In the genomic region with DNA sequence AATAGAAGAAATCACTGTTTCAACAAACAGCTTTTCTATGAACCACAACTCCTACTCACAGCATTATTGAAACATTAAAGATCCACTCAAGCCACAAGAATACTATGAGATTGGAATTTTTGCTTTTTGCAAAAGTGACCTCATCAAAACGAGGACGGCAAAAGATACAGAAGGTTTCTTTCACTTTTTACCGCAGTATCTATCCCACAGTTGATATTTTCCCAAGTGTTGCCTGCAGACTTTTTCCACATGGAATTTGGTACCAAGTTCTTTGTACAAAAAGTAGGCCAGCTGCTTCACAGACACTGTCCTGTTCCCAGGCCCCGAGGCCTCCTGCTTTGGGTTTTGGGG, we compare ENCODE assay signal across 22 cellular contexts.
DNase-seq lines count a peak whose midpoint lies in the region; ATAC-seq and TF ChIP-seq lines count a peak whose summit lies in the region.
"Had no signal": no experiment of that assay in that cellular context is flagged by ENCODE, and none has a peak within 500 bp of the region (broad histone marks: within the 10 kb centered on the region; RNA-seq: fewer than 3 reads in every experiment).

No MANE protein-coding gene starts in this region.

- H2BK120ac ChIP-seq in IMR-90 (ENCODE audit: low read depth, low read length) = no peak overlapping the region

- dilution Hi-C loops in IMR-90 (cut with HindIII; ENCODE audit: low sequenced_read_pairs, unreplicated experiment) = no loop called here

- DNase-seq in AG10803 (ENCODE audit: low read depth) (peak; percentile 32), IMR-90 (peak; percentile 8), endothelial cell (ENCODE audit: low spot score) (no peak), nephron progenitor cell (no peak)
- DNase-seq in stimulated activated naive B cell treated with anti-CD40 and anti-IgM and Interleukin-4, amounts not matched to agents 10 μg/mL and 1 μg/mL and 100 μg/mL, for 72 hours = no peak
- DNase-seq: AML-193; CD4-positive, alpha-beta T cell; KBM-7; MG63; NCI-H1105 treated with DMSO at 0.1 percent for 48 hours; NCI-H146; NCI-H1930; NCI-H2107; NCI-H524 treated with DMSO at 0.1 percent for 48 hours; NCI-H774; PC-3; SJCRH30 had no signal

- ATAC-seq in IMR-90 (ENCODE audit: low read depth) (no peak), GM18907 (IDR thresholded peaks at IDR 0.05; ENCODE audit: unreplicated experiment) (no peak), GM18858 (IDR thresholded peaks at IDR 0.05; ENCODE audit: unreplicated experiment) (no peak)
- ATAC-seq in stimulated activated naive B cell treated with anti-CD40 and anti-IgM and Interleukin-4, amounts not matched to agents 10 μg/mL and 1 μg/mL and 100 μg/mL, for 72 hours (replicated peaks) = no peak
- ATAC-seq: GM12878, PC-3, Right ventricle myocardium inferior had no signal

- H3K36me3 ChIP-seq in IMR-90 (ENCODE audit: control insufficient read depth, insufficient read depth, low read length) = no peaks in the 10 kb centered on the region
- H3K36me3 ChIP-seq: MG63, SJCRH30 had no signal

- no peak overlapping the region for H3K18ac ChIP-seq in IMR-90 (ENCODE audit: low read depth, low read length)

- H3K9me3 Mint-ChIP-seq in endothelial cell (ENCODE audit: unreplicated experiment) = no peaks in the 10 kb centered on the region
- no peaks in the 10 kb centered on the region for H3K9me3 Mint-ChIP-seq in nephron progenitor cell
- H3K9me3 Mint-ChIP-seq in stimulated activated naive B cell treated with anti-CD40 and anti-IgM and Interleukin-4, amounts not matched to agents 10 μg/mL and 1 μg/mL and 100 μg/mL, for 72 hours = no peaks in the 10 kb centered on the region
- H3K9me3 Mint-ChIP-seq: CD4-positive, alpha-beta T cell had no signal

- no peak overlapping the region for H2BK15ac ChIP-seq in IMR-90 (ENCODE audit: low read depth, low read length)

- H4K20me1 ChIP-seq in IMR-90 (ENCODE audit: insufficient read depth, low read length) = peaks cover 10% of the 10 kb centered on the region; the same call in 1 of the 2 replicates

- peaks cover 5% of the 10 kb centered on the region; the same call in 1 of the 2 replicates for H3K9me1 ChIP-seq in IMR-90 (ENCODE audit: insufficient read depth, low read length)

- no peak overlapping the region for H3K4ac ChIP-seq in IMR-90 (ENCODE audit: low read depth, low read length)

- H3K4me3 Mint-ChIP-seq in endothelial cell (ENCODE audit: unreplicated experiment) = peak overlapping the region; percentile 14
- H3K4me3 Mint-ChIP-seq in nephron progenitor cell = no peak overlapping the region
- no peak overlapping the region for H3K4me3 Mint-ChIP-seq in stimulated activated naive B cell treated with anti-CD40 and anti-IgM and Interleukin-4, amounts not matched to agents 10 μg/mL and 1 μg/mL and 100 μg/mL, for 72 hours
- H3K4me3 Mint-ChIP-seq: CD4-positive, alpha-beta T cell had no signal

- no peak overlapping the region for H4K91ac ChIP-seq in IMR-90 (ENCODE audit: insufficient read depth, low read depth, low read length)

- TF ChIP-seq RAD21 in IMR-90 (IDR thresholded peaks at IDR 0.05; ENCODE audit: low read length) = no peak

- in situ Hi-C loops in IMR-90 (cut with MboI; ENCODE audit: low sequenced_read_pairs) = no loop called here

- no peak overlapping the region for H3K14ac ChIP-seq in IMR-90 (replicated peaks; ENCODE audit: low read depth, low read length)

- TF ChIP-seq CTCF in AG10803 (conservative IDR thresholded peaks at IDR 0.05; ENCODE audit: low read length) = no peak
- TF ChIP-seq CTCF in IMR-90 (conservative IDR thresholded peaks at IDR 0.05; ENCODE audit: low read depth, low read length) = no peak
- no peak for TF ChIP-seq CTCF in endothelial cell (IDR thresholded peaks at IDR 0.05; ENCODE audit: unreplicated experiment)
- TF ChIP-seq CTCF in nephron progenitor cell (IDR thresholded peaks at IDR 0.05) = no peak

- no peak overlapping the region for H2BK5ac ChIP-seq in IMR-90 (ENCODE audit: low read depth, low read length, poor library complexity, severe bottlenecking)

- H2AK9ac ChIP-seq in IMR-90 (replicated peaks; ENCODE audit: low read depth, low read length, poor library complexity) = no peak overlapping the region

- H3K23ac ChIP-seq in IMR-90 (ENCODE audit: low read depth, low read length) = no peak overlapping the region

- no TSS peak for BruUV-seq in IMR-90 (replicated peaks; lab: Mats Ljungman, UMichigan)

- no peaks in the 10 kb centered on the region for H3K27me3 ChIP-seq in IMR-90 (ENCODE audit: control insufficient read depth, insufficient read depth, low read length)
- H3K27me3 ChIP-seq: BLaER1 treated with 17β-estradiol and CSF1 and Interleukin-3, amounts not matched to agents 10 nM and 100 nM; MG63; SJCRH30 had no signal

- H3K27ac ChIP-seq in IMR-90 (ENCODE audit: insufficient read depth, low read length) = no peak overlapping the region
- H3K27ac ChIP-seq: BLaER1 treated with 17β-estradiol and CSF1 and Interleukin-3, amounts not matched to agents 10 nM and 100 nM; SJCRH30 had no signal

- H3K4me2 ChIP-seq in IMR-90 (ENCODE audit: low read depth, low read length) = no peak overlapping the region

- no CpG with 5 or more reads among the region's 4 CpGs for WGBS in IMR-90 (ENCODE audit: extremely low coverage in 2 of 2, insufficient read length in 1 of 2), 2 experiments

- H3K4me1 Mint-ChIP-seq in endothelial cell (ENCODE audit: unreplicated experiment) (peaks cover 29% of the 10 kb centered on the region), nephron progenitor cell (peaks cover 80% of the 10 kb centered on the region)
- peaks cover 54 to 73% of the 10 kb centered on the region in 2 donors for H3K4me1 Mint-ChIP-seq in stimulated activated naive B cell treated with anti-CD40 and anti-IgM and Interleukin-4, amounts not matched to agents 10 μg/mL and 1 μg/mL and 100 μg/mL, for 72 hours

- POLR2A ChIA-PET in IMR-90 (lab: Charles Lee; ENCODE audit: unreplicated experiment) = no interaction called here

- CTCF ChIA-PET in IMR-90 (lab: Yijun Ruan, JAX) = no interaction called here

- H2AFZ ChIP-seq in IMR-90 (replicated peaks; ENCODE audit: low read length, poor library complexity) = no peak overlapping the region

- H3K9ac ChIP-seq in IMR-90 (ENCODE audit: low read depth, low read length) = no peak overlapping the region
- H3K9ac ChIP-seq: BLaER1 treated with 17β-estradiol and CSF1 and Interleukin-3, amounts not matched to agents 10 nM and 100 nM had no signal

- no peak overlapping the region for H3K4me3 ChIP-seq in AG10803 (ENCODE audit: low read length)
- H3K4me3 ChIP-seq in IMR-90 (ENCODE audit: insufficient read depth, low read depth, low read length) = no peak overlapping the region
- H3K4me3 ChIP-seq: BLaER1 treated with 17β-estradiol and CSF1 and Interleukin-3, amounts not matched to agents 10 nM and 100 nM; GM12878; MG63; SJCRH30 had no signal

- no peak overlapping the region for H3K56ac ChIP-seq in IMR-90 (ENCODE audit: extremely low read depth, insufficient read depth, low read length)

- H3K4me1 ChIP-seq in IMR-90 (ENCODE audit: control insufficient read depth, insufficient read depth, low read length) = peaks cover 3% of the 10 kb centered on the region
- H3K4me1 ChIP-seq: SJCRH30 had no signal

- H3K79me1 ChIP-seq in IMR-90 (ENCODE audit: low read depth in 1 of 2, low read length in 2 of 2) = peaks cover 8 to 12% of the 10 kb centered on the region in 2 experiments

- no peak overlapping the region for H2BK20ac ChIP-seq in IMR-90 (ENCODE audit: low read depth, low read length)

- H3K27ac Mint-ChIP-seq in endothelial cell (ENCODE audit: unreplicated experiment) (no peak overlapping the region), nephron progenitor cell (peak overlapping the region; percentile 17)
- no peak overlapping the region for H3K27ac Mint-ChIP-seq in stimulated activated naive B cell treated with anti-CD40 and anti-IgM and Interleukin-4, amounts not matched to agents 10 μg/mL and 1 μg/mL and 100 μg/mL, for 72 hours
- H3K27ac Mint-ChIP-seq: CD4-positive, alpha-beta T cell had no signal

- H3K27me3 Mint-ChIP-seq in endothelial cell (ENCODE audit: unreplicated experiment) (peaks cover 2% of the 10 kb centered on the region), nephron progenitor cell (ENCODE audit: low read depth, poor library complexity) (peaks cover 4% of the 10 kb centered on the region)
- H3K27me3 Mint-ChIP-seq in stimulated activated naive B cell treated with anti-CD40 and anti-IgM and Interleukin-4, amounts not matched to agents 10 μg/mL and 1 μg/mL and 100 μg/mL, for 72 hours = no peaks in the 10 kb centered on the region
- H3K27me3 Mint-ChIP-seq: CD4-positive, alpha-beta T cell had no signal

- no peak overlapping the region for H4K5ac ChIP-seq in IMR-90 (ENCODE audit: low read depth, low read length)

- no peak for TF ChIP-seq POLR2A in IMR-90 (IDR thresholded peaks at IDR 0.05; ENCODE audit: low read depth, low read length)

- intact Hi-C loops in IMR-90 (cut with micrococcal nuclease) = loop anchor here (10.0 kb wide), 1 partner anchor 172 kb away; no protein-coding TSS in a partner anchor

- H3K9me3 ChIP-seq in IMR-90 (ENCODE audit: control insufficient read depth, insufficient read depth, low read length) = no peaks in the 10 kb centered on the region
- H3K9me3 ChIP-seq: BLaER1 treated with 17β-estradiol and CSF1 and Interleukin-3, amounts not matched to agents 10 nM and 100 nM; MG63; SJCRH30 had no signal

- H2AK5ac ChIP-seq in IMR-90 (ENCODE audit: low read depth, low read length) = no peak overlapping the region

- H3K36me3 Mint-ChIP-seq in endothelial cell (ENCODE audit: low read depth, unreplicated experiment) (peaks cover 5% of the 10 kb centered on the region), nephron progenitor cell (ENCODE audit: low read depth) (no peaks in the 10 kb centered on the region)
- H3K36me3 Mint-ChIP-seq in stimulated activated naive B cell treated with anti-CD40 and anti-IgM and Interleukin-4, amounts not matched to agents 10 μg/mL and 1 μg/mL and 100 μg/mL, for 72 hours = peaks cover 26 to 33% of the 10 kb centered on the region in 2 donors

- H4K8ac ChIP-seq in IMR-90 (ENCODE audit: low read depth in 2 of 2, low read length in 2 of 2) = no peak overlapping the region

TF ChIP-seq in IMR-90, 13 proteins besides CTCF, POLR2A, EP300 and RAD21 (continues in another document):
- TF ChIP-seq NFE2L2 (IDR thresholded peaks at IDR 0.05; ENCODE audit: low read depth, low read length) = no peak
- TF ChIP-seq CHD1 (IDR thresholded peaks at IDR 0.05; ENCODE audit: low read depth, low read length) = no peak
- no peak for TF ChIP-seq MXI1 (IDR thresholded peaks at IDR 0.05; ENCODE audit: borderline replicate concordance, low read depth, low read length)
- no peak for TF ChIP-seq FOS (IDR thresholded peaks at IDR 0.05; ENCODE audit: low read depth, low read length)
- TF ChIP-seq MAFK (IDR thresholded peaks at IDR 0.05; ENCODE audit: low read depth, low read length) = no peak
- TF ChIP-seq RCOR1 (IDR thresholded peaks at IDR 0.05; ENCODE audit: insufficient replicate concordance, low read length) = no peak

Comparison
In these comparisons a context has a peak if more than half of its experiments do, and no peak if none do; other contexts are left out.
1. DNase-seq: peak in AG10803 (single experiment) and IMR-90 (single experiment); none in endothelial cell (single experiment), nephron progenitor cell (single experiment) and stimulated activated naive B cell treated with anti-CD40 and anti-IgM and Interleukin-4, amounts not matched to agents 10 μg/mL and 1 μg/mL and 100 μg/mL, for 72 hours (single experiment).